In genomic region chr6:127518212-127518709, GRCh38 we compare ENCODE assay signal across 11 cellular contexts. TPM values are rescaled to one million over a fixed set of nuclear protein-coding genes. Genes with fewer than 3 reads are reported as not detected.
A peak's percentile ranks its signal among the peaks of the same experiment; 100 is the strongest.
DNase-seq lines count a peak whose midpoint lies in the region; TF ChIP-seq lines count a peak whose summit lies in the region.
"Had no signal": no experiment of that assay in that cellular context is flagged by ENCODE, and none has a peak within 500 bp of the region (broad histone marks: within the 10 kb centered on the region; RNA-seq: fewer than 3 reads in every experiment).

No MANE protein-coding gene starts in this region.

- H3K4me1 ChIP-seq in ectodermal cell (ENCODE audit: control insufficient read depth, insufficient read depth, low read length) (peaks cover 9% of the 10 kb centered on the region), osteoblast (ENCODE audit: insufficient read depth, low read length) (peaks cover 14% of the 10 kb centered on the region)

- 2 to 3% methylated on average over 10 of the region's 10 CpGs for WGBS in ectodermal cell, 2 experiments

- H3K4me2 ChIP-seq in osteoblast (ENCODE audit: insufficient read depth, low read length): peak overlapping the region; percentile 68

- H3K27me3 ChIP-seq in ectodermal cell (ENCODE audit: control insufficient read depth, insufficient read depth, low read length, poor library complexity, severe bottlenecking): peaks cover 8% of the 10 kb centered on the region
- peaks cover 3% of the 10 kb centered on the region for H3K27me3 ChIP-seq in osteoblast (ENCODE audit: insufficient read depth, low read length)

- H3K36me3 ChIP-seq in ectodermal cell (ENCODE audit: control insufficient read depth, insufficient read depth, low read length): peaks cover 12% of the 10 kb centered on the region
- no peaks in the 10 kb centered on the region for H3K36me3 ChIP-seq in osteoblast (ENCODE audit: insufficient read depth, low read length)
- H3K36me3 ChIP-seq: heart right ventricle had no signal

- H3K27ac ChIP-seq in ectodermal cell (ENCODE audit: insufficient read depth, low read depth, low read length, poor library complexity, severe bottlenecking): peak overlapping the region; percentile 94
- no peak overlapping the region for H3K27ac ChIP-seq in osteoblast (ENCODE audit: low read depth, low read length)

- no peaks in the 10 kb centered on the region for H3K79me2 ChIP-seq in osteoblast (ENCODE audit: insufficient read depth, low read length)

- H4K20me1 ChIP-seq in osteoblast (ENCODE audit: insufficient read depth, low read length): no peaks in the 10 kb centered on the region

- H3K4me3 ChIP-seq in ectodermal cell (ENCODE audit: insufficient read depth, low read depth, low read length) (peak overlapping the region; percentile 48), osteoblast (ENCODE audit: insufficient read depth, low read length) (peak overlapping the region; percentile 44)

- no peak for TF ChIP-seq CTCF in osteoblast (IDR thresholded peaks at IDR 0.05; ENCODE audit: extremely low read depth, low read depth, low read length)

- DNase-seq in NCI-H510A treated with DMSO at 0.1 percent for 48 hours (lab: John Stamatoyannopoulos, UW): peak; percentile 11
- DNase-seq in NCI-H510A (lab: John Stamatoyannopoulos, UW): no peak
- peak; percentile 48 to 80 for DNase-seq in NCI-H524 (lab: John Stamatoyannopoulos, UW)
- DNase-seq in osteoblast (ENCODE audit: insufficient read length, low spot score, missing footprints): no peak
- no peak for DNase-seq in activated effector memory CD4-positive, alpha-beta T cell treated with anti-CD3 and anti-CD28 coated beads, Interleukin-2, amount 50 U/mL, for 16 hours
- no peak for DNase-seq in AG08396 (ENCODE audit: low spot score)
- DNase-seq in AML-193 (lab: John Stamatoyannopoulos, UW): no peak
- DNase-seq: DND-41 had no signal

- peak overlapping the region; percentile 60 for H2AFZ ChIP-seq in osteoblast (ENCODE audit: low read length)

- H3K9me3 ChIP-seq in ectodermal cell (ENCODE audit: control insufficient read depth, low read length) (no peaks in the 10 kb centered on the region), osteoblast (ENCODE audit: low read depth, low read length) (no peaks in the 10 kb centered on the region)
- H3K9me3 ChIP-seq: heart right ventricle had no signal

RNA-seq across cellular contexts. Expression of gene C6orf58, which starts 58.7 kb away (rescaled TPM):
- not detected for polyA plus RNA-seq in ectodermal cell (2013, experiment 1 of 4)
- polyA plus RNA-seq in ectodermal cell (2013, experiment 2 of 4): 0.60 TPM
- not detected for polyA plus RNA-seq in ectodermal cell (2013, experiment 3 of 4)
- not detected for polyA plus RNA-seq in ectodermal cell (2013, experiment 4 of 4)
- total RNA-seq in osteoblast: under 0.01 TPM in 1 of 2 replicates, not detected in the other
- total RNA-seq: heart right ventricle, NCI-H460 had no signal
- polyA plus RNA-seq: heart right ventricle had no signal

RNA-seq across cellular contexts. Expression of gene KIAA0408, which starts 59.1 kb away (rescaled TPM):
- 11.9 TPM for polyA plus RNA-seq in ectodermal cell (2013, experiment 1 of 4)
- 17.2 TPM for polyA plus RNA-seq in ectodermal cell (2013, experiment 2 of 4)
- polyA plus RNA-seq in ectodermal cell (2013, experiment 3 of 4): 7.6 TPM
- polyA plus RNA-seq in ectodermal cell (2013, experiment 4 of 4): 14.1 TPM
- total RNA-seq in osteoblast: 1.8 and 2.5 TPM in 2 replicates
- total RNA-seq: NCI-H460 had no signal

Comparison
In these comparisons a context has a peak if more than half of its experiments do, and no peak if none do; other contexts are left out.
1. DNase-seq: peak in NCI-H510A treated with DMSO at 0.1 percent for 48 hours (single experiment) and NCI-H524 (2 of 2); none in NCI-H510A (single experiment), osteoblast (single experiment), activated effector memory CD4-positive, alpha-beta T cell treated with anti-CD3 and anti-CD28 coated beads, Interleukin-2, amount 50 U/mL, for 16 hours (single experiment), AG08396 (single experiment) and AML-193 (0 of 2).